In genomic region chr5:37926732-37927131, GRCh38 we compare ENCODE assay signal across 17 cellular contexts.
A peak's percentile ranks its signal among the peaks of the same experiment; 100 is the strongest.
DNase-seq lines count a peak whose midpoint lies in the region; TF ChIP-seq lines count a peak whose summit lies in the region.
"Had no signal": no experiment of that assay in that cellular context is flagged by ENCODE, and none has a peak within 500 bp of the region (broad histone marks: within the 10 kb centered on the region; RNA-seq: fewer than 3 reads in every experiment).

No MANE protein-coding gene starts in this region.

- H3K27me3 Mint-ChIP-seq in osteocyte (ENCODE audit: unreplicated experiment) = peaks cover 38% of the 10 kb centered on the region

- no peaks in the 10 kb centered on the region for H3K9me3 Mint-ChIP-seq in osteocyte (ENCODE audit: unreplicated experiment)

- TF ChIP-seq CTCF in astrocyte of the spinal cord (IDR thresholded peaks at IDR 0.05; ENCODE audit: low read depth, low read length) (peak; percentile 1), osteocyte (IDR thresholded peaks at IDR 0.05) (peak; percentile 8)

- in situ Hi-C loops in astrocyte of the spinal cord (cut with HindIII; ENCODE audit: low sequenced_read_pairs) = no loop called here

- no peaks in the 10 kb centered on the region for H3K36me3 ChIP-seq in effector memory CD4-positive, alpha-beta T cell (ENCODE audit: control insufficient read depth, insufficient read depth, low read length)
- H3K36me3 ChIP-seq: tibial artery had no signal

- no peaks in the 10 kb centered on the region for H3K9me3 ChIP-seq in effector memory CD4-positive, alpha-beta T cell (ENCODE audit: control insufficient read depth, low read length)
- H3K9me3 ChIP-seq: Caco-2, tibial artery had no signal

- no peak overlapping the region for H3K4me3 Mint-ChIP-seq in osteocyte (ENCODE audit: unreplicated experiment)
- H3K4me3 Mint-ChIP-seq: activated CD8-positive, alpha-beta T cell treated with anti-CD3 and anti-CD28 coated beads, Interleukin-2, amount 10 ng/mL, durations not matched to agents 7 days and 5 days; activated naive CD4-positive, alpha-beta T cell treated with anti-CD3 and anti-CD28 coated beads, Interleukin-2, amount 50 U/mL, for 24 hours had no signal

- no peak overlapping the region for H3K27ac Mint-ChIP-seq in osteocyte (ENCODE audit: unreplicated experiment)
- H3K27ac Mint-ChIP-seq: activated CD8-positive, alpha-beta T cell treated with anti-CD3 and anti-CD28 coated beads, Interleukin-2, amount 10 ng/mL, durations not matched to agents 7 days and 5 days; activated naive CD4-positive, alpha-beta T cell treated with anti-CD3 and anti-CD28 coated beads, Interleukin-2, amount 50 U/mL, for 24 hours had no signal

- no peaks in the 10 kb centered on the region for H3K36me3 Mint-ChIP-seq in osteocyte (ENCODE audit: unreplicated experiment)
- H3K36me3 Mint-ChIP-seq: activated naive CD4-positive, alpha-beta T cell treated with anti-CD3 and anti-CD28 coated beads, Interleukin-2, amount 50 U/mL, for 24 hours had no signal

- H3K27me3 ChIP-seq in effector memory CD4-positive, alpha-beta T cell (replicated peaks; ENCODE audit: control insufficient read depth, insufficient read depth, low read length, poor library complexity, severe bottlenecking) = no peaks in the 10 kb centered on the region
- H3K27me3 ChIP-seq: tibial artery had no signal

- H3K4me1 Mint-ChIP-seq in osteocyte (ENCODE audit: unreplicated experiment) = no peaks in the 10 kb centered on the region
- H3K4me1 Mint-ChIP-seq: activated naive CD4-positive, alpha-beta T cell treated with anti-CD3 and anti-CD28 coated beads, Interleukin-2, amount 50 U/mL, for 24 hours had no signal

- DNase-seq in NCI-H2171 treated with DMSO at 0.1 percent for 48 hours (lab: John Stamatoyannopoulos, UW) (peak; percentile 43), NCI-H2171 (lab: John Stamatoyannopoulos, UW) (no peak), NCI-H82 (lab: John Stamatoyannopoulos, UW) (peak; percentile 73), astrocyte of the spinal cord (ENCODE audit: low read depth, low spot score) (no peak), osteocyte (ENCODE audit: extremely low spot score, unreplicated experiment) (no peak), NCI-H526 (lab: John Stamatoyannopoulos, UW) (no peak), NCI-H2227 (lab: John Stamatoyannopoulos, UW; ENCODE audit: unreplicated experiment) (no peak)
- no peak for DNase-seq in effector memory CD4-positive, alpha-beta T cell
- DNase-seq: 8988T; activated CD8-positive, alpha-beta T cell treated with anti-CD3 and anti-CD28 coated beads, Interleukin-2, amount 10 ng/mL, durations not matched to agents 7 days and 5 days; Caco-2; T1000; tibial artery had no signal

- H3K4me3 ChIP-seq in astrocyte of the spinal cord (ENCODE audit: low read depth, low read length) = no peak overlapping the region
- no peak overlapping the region for H3K4me3 ChIP-seq in effector memory CD4-positive, alpha-beta T cell (ENCODE audit: insufficient read depth, low read depth, low read length, poor library complexity, severe bottlenecking)
- H3K4me3 ChIP-seq: coronary artery, tibial artery had no signal

- no peak overlapping the region for H3K27ac ChIP-seq in effector memory CD4-positive, alpha-beta T cell (ENCODE audit: insufficient read depth, low read length, poor library complexity, severe bottlenecking)
- H3K27ac ChIP-seq: coronary artery, KMS-11, parathyroid adenoma, tibial artery had no signal

- H3K4me1 ChIP-seq in effector memory CD4-positive, alpha-beta T cell (ENCODE audit: control insufficient read depth, insufficient read depth, low read length, poor library complexity, severe bottlenecking) = no peaks in the 10 kb centered on the region
- H3K4me1 ChIP-seq: Caco-2, parathyroid adenoma, tibial artery had no signal

Comparison
In these comparisons a context has a peak if more than half of its experiments do, and no peak if none do; other contexts are left out.
1. DNase-seq: peak in NCI-H2171 treated with DMSO at 0.1 percent for 48 hours (single experiment) and NCI-H82 (single experiment); none in NCI-H2171 (single experiment), astrocyte of the spinal cord (single experiment), osteocyte (single experiment), NCI-H526 (0 of 2), NCI-H2227 (single experiment) and effector memory CD4-positive, alpha-beta T cell (0 of 3).